ENCODE assay signal across 1 cellular context in the genomic region with DNA sequence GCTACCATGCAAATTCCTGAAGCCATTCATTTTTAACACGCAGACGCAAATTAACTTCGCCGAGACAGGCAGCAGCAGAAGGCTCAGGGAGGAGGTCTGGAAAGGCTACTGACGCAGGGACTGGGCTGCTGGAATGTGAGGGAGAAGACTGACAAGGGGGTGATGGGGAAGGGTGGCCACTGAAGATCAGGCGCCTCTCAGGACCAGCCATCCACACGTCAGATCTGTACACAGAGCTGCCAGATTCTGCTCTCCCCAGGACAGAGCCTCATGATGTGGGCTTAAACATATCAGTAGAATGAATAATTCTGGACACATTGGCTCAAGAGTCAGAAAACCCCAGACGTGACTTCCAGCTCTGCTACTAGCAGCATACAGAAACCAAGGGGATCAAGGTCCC.
TF ChIP-seq lines count a peak whose summit lies in the region.

No MANE protein-coding gene starts in this region.

TF ChIP-seq in GM23338, 12 proteins besides CTCF, POLR2A, EP300 and RAD21 (continued from another document):
- TF ChIP-seq, protein P1, sequence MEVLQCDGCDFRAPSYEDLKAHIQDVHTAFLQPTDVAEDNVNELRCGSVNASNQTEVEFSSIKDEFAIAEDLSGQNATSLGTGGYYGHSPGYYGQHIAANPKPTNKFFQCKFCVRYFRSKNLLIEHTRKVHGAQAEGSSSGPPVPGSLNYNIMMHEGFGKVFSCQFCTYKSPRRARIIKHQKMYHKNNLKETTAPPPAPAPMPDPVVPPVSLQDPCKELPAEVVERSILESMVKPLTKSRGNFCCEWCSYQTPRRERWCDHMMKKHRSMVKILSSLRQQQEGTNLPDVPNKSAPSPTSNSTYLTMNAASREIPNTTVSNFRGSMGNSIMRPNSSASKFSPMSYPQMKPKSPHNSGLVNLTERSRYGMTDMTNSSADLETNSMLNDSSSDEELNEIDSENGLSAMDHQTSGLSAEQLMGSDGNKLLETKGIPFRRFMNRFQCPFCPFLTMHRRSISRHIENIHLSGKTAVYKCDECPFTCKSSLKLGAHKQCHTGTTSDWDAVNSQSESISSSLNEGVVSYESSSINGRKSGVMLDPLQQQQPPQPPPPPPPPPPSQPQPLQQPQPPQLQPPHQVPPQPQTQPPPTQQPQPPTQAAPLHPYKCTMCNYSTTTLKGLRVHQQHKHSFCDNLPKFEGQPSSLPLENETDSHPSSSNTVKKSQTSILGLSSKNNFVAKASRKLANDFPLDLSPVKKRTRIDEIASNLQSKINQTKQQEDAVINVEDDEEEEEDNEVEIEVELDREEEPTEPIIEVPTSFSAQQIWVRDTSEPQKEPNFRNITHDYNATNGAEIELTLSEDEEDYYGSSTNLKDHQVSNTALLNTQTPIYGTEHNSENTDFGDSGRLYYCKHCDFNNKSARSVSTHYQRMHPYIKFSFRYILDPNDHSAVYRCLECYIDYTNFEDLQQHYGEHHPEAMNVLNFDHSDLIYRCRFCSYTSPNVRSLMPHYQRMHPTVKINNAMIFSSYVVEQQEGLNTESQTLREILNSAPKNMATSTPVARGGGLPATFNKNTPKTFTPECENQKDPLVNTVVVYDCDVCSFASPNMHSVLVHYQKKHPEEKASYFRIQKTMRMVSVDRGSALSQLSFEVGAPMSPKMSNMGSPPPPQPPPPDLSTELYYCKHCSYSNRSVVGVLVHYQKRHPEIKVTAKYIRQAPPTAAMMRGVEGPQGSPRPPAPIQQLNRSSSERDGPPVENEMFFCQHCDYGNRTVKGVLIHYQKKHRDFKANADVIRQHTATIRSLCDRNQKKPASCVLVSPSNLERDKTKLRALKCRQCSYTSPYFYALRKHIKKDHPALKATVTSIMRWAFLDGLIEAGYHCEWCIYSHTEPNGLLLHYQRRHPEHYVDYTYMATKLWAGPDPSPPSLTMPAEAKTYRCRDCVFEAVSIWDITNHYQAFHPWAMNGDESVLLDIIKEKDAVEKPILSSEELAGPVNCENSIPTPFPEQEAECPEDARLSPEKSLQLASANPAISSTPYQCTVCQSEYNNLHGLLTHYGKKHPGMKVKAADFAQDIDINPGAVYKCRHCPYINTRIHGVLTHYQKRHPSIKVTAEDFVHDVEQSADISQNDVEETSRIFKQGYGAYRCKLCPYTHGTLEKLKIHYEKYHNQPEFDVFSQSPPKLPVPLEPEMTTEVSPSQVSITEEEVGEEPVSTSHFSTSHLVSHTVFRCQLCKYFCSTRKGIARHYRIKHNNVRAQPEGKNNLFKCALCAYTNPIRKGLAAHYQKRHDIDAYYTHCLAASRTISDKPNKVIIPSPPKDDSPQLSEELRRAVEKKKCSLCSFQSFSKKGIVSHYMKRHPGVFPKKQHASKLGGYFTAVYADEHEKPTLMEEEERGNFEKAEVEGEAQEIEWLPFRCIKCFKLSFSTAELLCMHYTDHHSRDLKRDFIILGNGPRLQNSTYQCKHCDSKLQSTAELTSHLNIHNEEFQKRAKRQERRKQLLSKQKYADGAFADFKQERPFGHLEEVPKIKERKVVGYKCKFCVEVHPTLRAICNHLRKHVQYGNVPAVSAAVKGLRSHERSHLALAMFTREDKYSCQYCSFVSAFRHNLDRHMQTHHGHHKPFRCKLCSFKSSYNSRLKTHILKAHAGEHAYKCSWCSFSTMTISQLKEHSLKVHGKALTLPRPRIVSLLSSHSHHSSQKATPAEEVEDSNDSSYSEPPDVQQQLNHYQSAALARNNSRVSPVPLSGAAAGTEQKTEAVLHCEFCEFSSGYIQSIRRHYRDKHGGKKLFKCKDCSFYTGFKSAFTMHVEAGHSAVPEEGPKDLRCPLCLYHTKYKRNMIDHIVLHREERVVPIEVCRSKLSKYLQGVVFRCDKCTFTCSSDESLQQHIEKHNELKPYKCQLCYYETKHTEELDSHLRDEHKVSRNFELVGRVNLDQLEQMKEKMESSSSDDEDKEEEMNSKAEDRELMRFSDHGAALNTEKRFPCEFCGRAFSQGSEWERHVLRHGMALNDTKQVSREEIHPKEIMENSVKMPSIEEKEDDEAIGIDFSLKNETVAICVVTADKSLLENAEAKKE (CRISPR knock-in tag; IDR thresholded peaks at IDR 0.05) = no peak
- no peak for TF ChIP-seq POLR2AphosphoS5 (IDR thresholded peaks at IDR 0.05; ENCODE audit: low read depth)
- TF ChIP-seq NANOG (IDR thresholded peaks at IDR 0.05; ENCODE audit: borderline replicate concordance) = no peak
- no peak for TF ChIP-seq ZNF331 (CRISPR knock-in tag; IDR thresholded peaks at IDR 0.05; ENCODE audit: low read depth)
- TF ChIP-seq STAT1 (IDR thresholded peaks at IDR 0.05; ENCODE audit: unreplicated experiment) = no peak
- no peak for TF ChIP-seq CREB1 (CRISPR knock-in tag; IDR thresholded peaks at IDR 0.05; ENCODE audit: low read depth)
- TF ChIP-seq, protein P2, sequence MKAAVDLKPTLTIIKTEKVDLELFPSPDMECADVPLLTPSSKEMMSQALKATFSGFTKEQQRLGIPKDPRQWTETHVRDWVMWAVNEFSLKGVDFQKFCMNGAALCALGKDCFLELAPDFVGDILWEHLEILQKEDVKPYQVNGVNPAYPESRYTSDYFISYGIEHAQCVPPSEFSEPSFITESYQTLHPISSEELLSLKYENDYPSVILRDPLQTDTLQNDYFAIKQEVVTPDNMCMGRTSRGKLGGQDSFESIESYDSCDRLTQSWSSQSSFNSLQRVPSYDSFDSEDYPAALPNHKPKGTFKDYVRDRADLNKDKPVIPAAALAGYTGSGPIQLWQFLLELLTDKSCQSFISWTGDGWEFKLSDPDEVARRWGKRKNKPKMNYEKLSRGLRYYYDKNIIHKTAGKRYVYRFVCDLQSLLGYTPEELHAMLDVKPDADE (IDR thresholded peaks at IDR 0.05) = no peak
